Comparison of ENCODE assay signal across 8 cellular contexts in the genomic region with DNA sequence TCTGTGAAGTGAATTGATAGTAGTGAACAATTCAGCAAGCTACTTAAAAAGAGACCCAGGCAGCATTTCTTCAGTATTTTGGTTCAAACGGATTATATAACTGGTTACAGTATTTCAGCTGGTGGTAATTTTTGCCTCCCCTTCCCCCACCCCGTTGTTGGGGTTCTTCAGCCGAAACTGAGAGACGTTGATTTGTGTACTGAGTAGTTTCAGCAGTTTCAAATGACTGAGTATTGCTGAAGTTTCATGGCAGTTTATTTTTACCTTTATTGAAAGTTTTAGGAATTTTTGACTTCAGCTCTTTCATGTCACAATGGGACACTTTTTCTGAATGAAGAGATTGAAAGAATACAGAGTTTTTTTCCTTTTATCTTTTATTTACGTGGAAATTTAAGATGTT. TPM values are rescaled to one million over a fixed set of nuclear protein-coding genes. Genes with fewer than 3 reads are reported as not detected.
DNase-seq lines count a peak whose midpoint lies in the region; ATAC-seq and TF ChIP-seq lines count a peak whose summit lies in the region.

No MANE protein-coding gene starts in this region.

- H3K36me3 ChIP-seq in BE2C (peaks cover 25% of the 10 kb centered on the region), rectal smooth muscle tissue (ENCODE audit: control insufficient read depth, insufficient read depth, low read length) (no peaks in the 10 kb centered on the region)

- H3K36me3 Mint-ChIP-seq in activated CD8-positive, alpha-beta T cell treated with anti-CD3 and anti-CD28 coated beads, Interleukin-2, amount 10 ng/mL, durations not matched to agents 7 days and 5 days (ENCODE audit: low read depth), result peaks cover 55% of the 10 kb centered on the region

- peak overlapping the region; percentile 97 for H3K27ac Mint-ChIP-seq in activated CD8-positive, alpha-beta T cell treated with anti-CD3 and anti-CD28 coated beads, Interleukin-2, amount 10 ng/mL, durations not matched to agents 7 days and 5 days

- no peaks in the 10 kb centered on the region for H3K9me3 ChIP-seq in BE2C

- CTCF ChIA-PET in activated CD8-positive, alpha-beta T cell treated with anti-CD3 and anti-CD28 coated beads, Interleukin-2, amount 10 ng/mL, durations not matched to agents 7 days and 5 days (lab: Charles Lee), result interaction anchor here (0.8 to 1.3 kb wide), 3 partner anchors 37 to 276 kb away, joined by 3 to 4 read pairs (median 3); no protein-coding TSS in a partner anchor

- ATAC-seq in HG02678 (IDR thresholded peaks at IDR 0.05; ENCODE audit: unreplicated experiment), result peak; percentile 17
- ATAC-seq in activated CD8-positive, alpha-beta T cell treated with anti-CD3 and anti-CD28 coated beads, Interleukin-2, amount 10 ng/mL, durations not matched to agents 7 days and 5 days, result no peak

- peaks cover 44% of the 10 kb centered on the region for H3K4me1 Mint-ChIP-seq in activated CD8-positive, alpha-beta T cell treated with anti-CD3 and anti-CD28 coated beads, Interleukin-2, amount 10 ng/mL, durations not matched to agents 7 days and 5 days (ENCODE audit: low read depth)

- H3K4me3 ChIP-seq in BE2C (ENCODE audit: low read depth, low read length) (peak overlapping the region; percentile 77), fibroblast of pulmonary artery (replicated peaks; ENCODE audit: low read depth, low read length) (peak overlapping the region; percentile 98), rectal smooth muscle tissue (ENCODE audit: low read length) (peak overlapping the region; percentile 57)

- H3K9ac ChIP-seq in rectal smooth muscle tissue (ENCODE audit: low read length), result no peak overlapping the region

- H3K27me3 Mint-ChIP-seq in activated CD8-positive, alpha-beta T cell treated with anti-CD3 and anti-CD28 coated beads, Interleukin-2, amount 10 ng/mL, durations not matched to agents 7 days and 5 days (ENCODE audit: low read depth), result no peaks in the 10 kb centered on the region

- TF ChIP-seq CTCF in BE2C (IDR thresholded peaks at IDR 0.05; ENCODE audit: low read depth, low read length), result no peak
- TF ChIP-seq CTCF in fibroblast of pulmonary artery (IDR thresholded peaks at IDR 0.05; ENCODE audit: low read length, missing control alignments), result no peak

- H3K27me3 ChIP-seq in BE2C (no peaks in the 10 kb centered on the region), rectal smooth muscle tissue (ENCODE audit: control insufficient read depth, insufficient read depth, low read length) (no peaks in the 10 kb centered on the region)

- no peaks in the 10 kb centered on the region for H3K9me3 Mint-ChIP-seq in activated CD8-positive, alpha-beta T cell treated with anti-CD3 and anti-CD28 coated beads, Interleukin-2, amount 10 ng/mL, durations not matched to agents 7 days and 5 days (ENCODE audit: insufficient read depth)

- H3K4me1 ChIP-seq in BE2C (no peaks in the 10 kb centered on the region), rectal smooth muscle tissue (ENCODE audit: control insufficient read depth, insufficient read depth, low read length) (peaks cover 3% of the 10 kb centered on the region)

- DNase-seq in BE2C (no peak), fibroblast of pulmonary artery (ENCODE audit: low read depth) (no peak), NCI-H187 treated with DMSO at 0.1 percent for 48 hours (lab: John Stamatoyannopoulos, UW) (no peak), cerebellar nuclear complex (lab: John Stamatoyannopoulos, UW) (no peak), NCI-H345 (lab: John Stamatoyannopoulos, UW) (no peak)
- DNase-seq in activated CD8-positive, alpha-beta T cell treated with anti-CD3 and anti-CD28 coated beads, Interleukin-2, amount 10 ng/mL, durations not matched to agents 7 days and 5 days, result peak; percentile 55

- peak overlapping the region; percentile 52 for H3K27ac ChIP-seq in rectal smooth muscle tissue (ENCODE audit: low read depth, low read length)

- POLR2A ChIA-PET in activated CD8-positive, alpha-beta T cell treated with anti-CD3 and anti-CD28 coated beads, Interleukin-2, amount 10 ng/mL, durations not matched to agents 7 days and 5 days (lab: Charles Lee), result no interaction called here

- H3K4me3 Mint-ChIP-seq in activated CD8-positive, alpha-beta T cell treated with anti-CD3 and anti-CD28 coated beads, Interleukin-2, amount 10 ng/mL, durations not matched to agents 7 days and 5 days, result peak overlapping the region; percentile 90

RNA-seq across cellular contexts. Expression of gene GPBP1, which starts 1.7 kb away (rescaled TPM):
- polyA plus RNA-seq in BE2C (2012; ENCODE audit: insufficient read depth, insufficient read length, low read depth), result 63.9 TPM
- total RNA-seq in activated CD8-positive, alpha-beta T cell treated with anti-CD3 and anti-CD28 coated beads, Interleukin-2, amount 10 ng/mL, durations not matched to agents 7 days and 5 days, result 10 to 100 TPM; 76.4 to 84.6 TPM
